25 cellular contexts compared by ENCODE assay signal in the genomic region with DNA sequence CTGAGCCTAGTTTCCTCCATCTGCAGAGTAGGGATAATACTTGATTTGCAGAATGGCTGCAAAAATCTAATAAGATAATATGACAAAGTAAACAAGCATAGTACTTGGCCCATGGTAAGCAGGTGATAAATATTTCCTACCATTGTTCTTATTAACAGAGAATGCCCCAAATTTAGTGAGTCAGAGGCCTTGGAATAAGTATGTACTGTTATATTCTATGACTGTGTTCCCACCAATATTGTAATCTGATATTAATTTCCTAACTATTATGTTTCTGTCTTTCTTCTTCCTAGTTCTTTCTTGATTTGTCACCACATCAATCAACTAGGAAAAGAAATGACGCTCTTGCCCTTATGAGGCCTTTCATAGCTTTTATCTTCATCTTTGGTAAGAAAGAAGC.
A peak's percentile ranks its signal among the peaks of the same experiment; 100 is the strongest.
DNase-seq lines count a peak whose midpoint lies in the region; ATAC-seq, FAIRE-seq and TF ChIP-seq lines count a peak whose summit lies in the region.
"Had no signal": no experiment of that assay in that cellular context is flagged by ENCODE, and none has a peak within 500 bp of the region (broad histone marks: within the 10 kb centered on the region; RNA-seq: fewer than 3 reads in every experiment).

No MANE protein-coding gene starts in this region.

- H3K79me2 ChIP-seq in GM23338 (replicated peaks; ENCODE audit: insufficient read depth) (no peaks in the 10 kb centered on the region; the same call in 1 of the 2 replicates), PC-9 (ENCODE audit: low read depth) (0 out of 2 replicates have a peak, but pooled peaks cover 3% of the 10 kb centered on the region), H1 (ENCODE audit: control insufficient read depth in 1 of 2, insufficient read depth in 2 of 2, low read length in 2 of 2) (no peaks in the 10 kb centered on the region)

- H3K56ac ChIP-seq in H1 (replicated peaks; ENCODE audit: insufficient read length, low read depth, low read length), result no peak overlapping the region

- H2BK20ac ChIP-seq in H1 (ENCODE audit: low read length), result no peak overlapping the region

- H4K20me1 ChIP-seq in GM23338 (replicated peaks; ENCODE audit: insufficient read depth) (no peaks in the 10 kb centered on the region), PC-9 (ENCODE audit: insufficient read depth) (no peaks in the 10 kb centered on the region), H1 (replicated peaks in 1 of 2; ENCODE audit: control insufficient read depth in 1 of 2, insufficient read depth in 2 of 2, low read length in 2 of 2) (no peaks in the 10 kb centered on the region)
- H4K20me1 ChIP-seq: BLaER1 treated with 17β-estradiol and CSF1 and Interleukin-3, amounts not matched to agents 10 nM and 100 nM had no signal

- H3K36me3 Mint-ChIP-seq in GM23338 (ENCODE audit: low read depth) (peaks cover 15% of the 10 kb centered on the region), mesothelial cell of epicardium (no peaks in the 10 kb centered on the region)

- no peaks in the 10 kb centered on the region for H3K79me1 ChIP-seq in H1 (ENCODE audit: low read depth, low read length)

- H3K36me3 ChIP-seq in GM23338 (ENCODE audit: insufficient read depth) (no peaks in the 10 kb centered on the region), PC-9 (ENCODE audit: low read depth) (no peaks in the 10 kb centered on the region), H1 (ENCODE audit: control insufficient read depth in 2 of 4, insufficient read depth in 4 of 4, low read length in 3 of 4) (no peaks in the 10 kb centered on the region)
- H3K36me3 ChIP-seq: BLaER1 treated with 17β-estradiol and CSF1 and Interleukin-3, amounts not matched to agents 10 nM and 100 nM had no signal

- H3K14ac ChIP-seq in H1 (ENCODE audit: insufficient read length), result no peak overlapping the region

- H3K4me1 Mint-ChIP-seq in GM23338 (peaks cover 34% of the 10 kb centered on the region), mesothelial cell of epicardium (no peaks in the 10 kb centered on the region)
- H3K4me1 Mint-ChIP-seq: IgD-negative memory B cell had no signal

- no peak overlapping the region for H3K27ac ChIP-seq in GM23338 (ENCODE audit: low read depth)
- H3K27ac ChIP-seq in PC-9, result peak overlapping the region; percentile 24; the same call in 1 of the 2 replicates
- H3K27ac ChIP-seq in H1 (ENCODE audit: low read depth, low read length), result no peak overlapping the region
- H3K27ac ChIP-seq: A549; BLaER1 treated with 17β-estradiol and CSF1 and Interleukin-3, amounts not matched to agents 10 nM and 100 nM; SK-N-MC had no signal

- no peaks in the 10 kb centered on the region for H3F3A ChIP-seq in GM23338 (replicated peaks; ENCODE audit: low read depth)
- peaks cover 13% of the 10 kb centered on the region for H3F3A ChIP-seq in PC-9 (ENCODE audit: insufficient read depth, low read depth)

- POLR2A ChIA-PET in PC-9 (lab: Charles Lee; ENCODE audit: unreplicated experiment), result interaction anchor here (0.6 kb wide), 2 partner anchors 105 to 166 kb away, joined by 3 to 5 read pairs; no protein-coding TSS in a partner anchor
- POLR2A ChIA-PET in H1 (lab: Charles Lee; ENCODE audit: partially characterized antibody), result no interaction called here

- intact Hi-C loops in PC-9 (cut with micrococcal nuclease; ENCODE audit: unreplicated experiment), result loop anchor here (2.0 kb wide), 1 partner anchor 48 kb away; no protein-coding TSS in a partner anchor

- CTCF ChIA-PET in PC-9 (lab: Charles Lee) (no interaction called here), H1 (lab: Charles Lee; ENCODE audit: partially characterized antibody) (interaction anchor here (1.1 to 5.6 kb wide), 5 partner anchors 16 to 249 kb away, joined by 3 to 23 read pairs (median 4); no protein-coding TSS in a partner anchor)

- WGBS in H1 (ENCODE audit: extremely low coverage in 1 of 2, insufficient coverage in 1 of 2, insufficient read length in 1 of 2, insufficient replicate concordance in 2 of 2, low coverage in 1 of 2, low lambda C conversion rate in 2 of 2, missing lambda C conversion rate in 1 of 2), 2 experiments, result 87% methylated on average over 1 of the region's 1 CpG; no CpG with 5 or more reads in 1 of the 2 experiments

- H2AK5ac ChIP-seq in H1 (ENCODE audit: low read depth, low read length), result no peak overlapping the region

- BruUV-seq in PC-9 (replicated peaks; lab: Mats Ljungman, UMichigan), result no TSS peak

- H3K9me2 ChIP-seq in GM23338 (ENCODE audit: insufficient read depth) (no peaks in the 10 kb centered on the region), PC-9 (ENCODE audit: insufficient read depth) (no peaks in the 10 kb centered on the region)

- FAIRE-seq in H1 (lab: Jason Lieb, UNC), result no peak
- FAIRE-seq: A549, D721Med, HTR-8/SVneo had no signal

- no peak overlapping the region; a peak in 2 of 7 replicates for H3K9ac ChIP-seq in H1 (replicated peaks in 1 of 4; ENCODE audit: extremely low read depth in 1 of 4, low read depth in 3 of 4, low read length in 3 of 4)
- H3K9ac ChIP-seq: BLaER1 treated with 17β-estradiol and CSF1 and Interleukin-3, amounts not matched to agents 10 nM and 100 nM had no signal

- H4K8ac ChIP-seq in H1 (ENCODE audit: extremely low read depth, insufficient read depth, low read length), result no peak overlapping the region

- H3K18ac ChIP-seq in H1 (ENCODE audit: extremely low read depth, low read length), result no peak overlapping the region

- H3K4me3 Mint-ChIP-seq in GM23338 (no peak overlapping the region), mesothelial cell of epicardium (no peak overlapping the region)
- H3K4me3 Mint-ChIP-seq: CD8-positive, alpha-beta memory T cell; HFFc6; IgD-negative memory B cell had no signal

- DNase-seq in GM23338 (ENCODE audit: low spot score) (no peak), PC-9 (peak in 1 of 2 experiments; percentile 73), H1 (ENCODE audit: low read depth in 1 of 2, low spot score in 2 of 2) (no peak), iris pigment epithelial cell (ENCODE audit: low read depth) (peak; percentile 22), NCI-H524 (lab: John Stamatoyannopoulos, UW) (no peak), mesothelial cell of epicardium (ENCODE audit: low spot score in 2 of 2, unreplicated experiment in 2 of 2) (no peak), T-helper 2 cell (no peak), COLO668 (lab: John Stamatoyannopoulos, UW; ENCODE audit: unreplicated experiment) (no peak)
- DNase-seq: CD8-positive, alpha-beta memory T cell; H7; HFFc6; Kasumi-1; MM.1S; NCI-H1092 treated with DMSO at 0.1 percent for 48 hours; NCI-H146; NCI-H2081; NCI-H2171 treated with DMSO at 0.1 percent for 48 hours; NCI-H446; SHP77 had no signal

- H3K4me3 ChIP-seq in GM23338, result no peak overlapping the region
- H3K4me3 ChIP-seq in PC-9, result no peak overlapping the region
- H3K4me3 ChIP-seq in H1 (ENCODE audit: extremely low read depth in 1 of 4, insufficient read depth in 2 of 4, low read depth in 3 of 4, low read length in 4 of 4), result no peak overlapping the region
- H3K4me3 ChIP-seq: A549; BLaER1 treated with 17β-estradiol and CSF1 and Interleukin-3, amounts not matched to agents 10 nM and 100 nM; SK-N-MC had no signal

- H2BK15ac ChIP-seq in H1 (ENCODE audit: low read length), result no peak overlapping the region

- no peak for ATAC-seq in GM23338
- ATAC-seq: A549 had no signal

- H2BK120ac ChIP-seq in H1 (replicated peaks; ENCODE audit: low read depth, low read length), result no peak overlapping the region

- no peak for TF ChIP-seq EP300 in H1 (IDR thresholded peaks at IDR 0.05; ENCODE audit: borderline replicate concordance in 1 of 2, low read depth in 2 of 2, low read length in 2 of 2)

- no peaks in the 10 kb centered on the region; the same call in 2 of the 3 replicates for H3K9me3 Mint-ChIP-seq in GM23338
- H3K9me3 Mint-ChIP-seq in mesothelial cell of epicardium, result no peaks in the 10 kb centered on the region
- H3K9me3 Mint-ChIP-seq: CD8-positive, alpha-beta memory T cell; HFFc6 had no signal

- no peak overlapping the region for H3K4ac ChIP-seq in H1 (replicated peaks; ENCODE audit: insufficient read length, low read depth, low read length)

- H4K91ac ChIP-seq in H1 (replicated peaks; ENCODE audit: insufficient read length, low read length), result no peak overlapping the region

- H3K27ac Mint-ChIP-seq in GM23338 (peak overlapping the region; percentile 36; the same call in 1 of the 2 replicates), mesothelial cell of epicardium (no peak overlapping the region)
- H3K27ac Mint-ChIP-seq: HFFc6, IgD-negative memory B cell had no signal

- H3K9me3 ChIP-seq in PC-9 (ENCODE audit: insufficient read depth, low read depth), result no peaks in the 10 kb centered on the region
- no peaks in the 10 kb centered on the region for H3K9me3 ChIP-seq in H1 (ENCODE audit: insufficient read depth in 2 of 2, low read depth in 1 of 2, low read length in 1 of 2)
- H3K9me3 ChIP-seq: A549; BLaER1 treated with 17β-estradiol and CSF1 and Interleukin-3, amounts not matched to agents 10 nM and 100 nM had no signal

- H3K23ac ChIP-seq in H1 (ENCODE audit: insufficient read length), result no peak overlapping the region

- no peak overlapping the region for H4K5ac ChIP-seq in H1 (ENCODE audit: insufficient read length, low read depth, low read length)

- H2AFZ ChIP-seq in GM23338 (no peak overlapping the region), PC-9 (no peak overlapping the region), H1 (ENCODE audit: low read length) (no peak overlapping the region)

- H3K27me3 Mint-ChIP-seq in GM23338 (ENCODE audit: insufficient read depth, low read depth, poor library complexity), result peaks cover 4% of the 10 kb centered on the region
- H3K27me3 Mint-ChIP-seq in mesothelial cell of epicardium (ENCODE audit: low read depth), result no peaks in the 10 kb centered on the region
- H3K27me3 Mint-ChIP-seq: CD8-positive, alpha-beta memory T cell; IgD-negative memory B cell had no signal

- H3K27me3 ChIP-seq in GM23338 (ENCODE audit: insufficient read depth) (no peaks in the 10 kb centered on the region), PC-9 (ENCODE audit: insufficient read depth, low read depth) (no peaks in the 10 kb centered on the region), H1 (replicated peaks in 1 of 4; ENCODE audit: control insufficient read depth in 3 of 4, extremely low read depth in 1 of 4, insufficient read depth in 3 of 4, low read length in 3 of 4) (no peaks in the 10 kb centered on the region; a peak in 1 of 7 replicates)
- H3K27me3 ChIP-seq: BLaER1 treated with 17β-estradiol and CSF1 and Interleukin-3, amounts not matched to agents 10 nM and 100 nM had no signal

- 0 out of 2 replicates have a peak overlapping the region, but pooled peaks have one; percentile 52 for H2BK12ac ChIP-seq in H1 (ENCODE audit: low read depth, low read length)

- H3K4me2 ChIP-seq in GM23338, result no peak overlapping the region
- H3K4me2 ChIP-seq in PC-9, result no peak overlapping the region
- H3K4me2 ChIP-seq in H1 (ENCODE audit: insufficient read depth in 1 of 2, low read depth in 2 of 2, low read length in 2 of 2), result no peak overlapping the region
- H3K4me2 ChIP-seq: A549; BLaER1 treated with 17β-estradiol and CSF1 and Interleukin-3, amounts not matched to agents 10 nM and 100 nM had no signal

- H2BK5ac ChIP-seq in H1 (ENCODE audit: low read depth, low read length), result no peak overlapping the region

- no peak for TF ChIP-seq RAD21 in H1 (IDR thresholded peaks at IDR 0.05 in 1 of 2, conservative IDR thresholded peaks at IDR 0.05 in 1 of 2; ENCODE audit: low read depth in 2 of 2, low read length in 2 of 2)

- no peak for TF ChIP-seq POLR2A in H1 (IDR thresholded peaks at IDR 0.05; ENCODE audit: control extremely low read depth in 1 of 2, low read depth in 2 of 2, low read length in 2 of 2)

- H3K4me1 ChIP-seq in GM23338 (ENCODE audit: insufficient read depth) (peaks cover 30% of the 10 kb centered on the region), PC-9 (replicated peaks; ENCODE audit: insufficient read depth) (peaks cover 22% of the 10 kb centered on the region), H1 (replicated peaks in 1 of 4; ENCODE audit: control insufficient read depth in 3 of 4, insufficient read depth in 4 of 4, low read length in 3 of 4) (peaks cover 0 to 6% (median under 1%) of the 10 kb centered on the region in 4 experiments; a peak in 2 of 7 replicates)
- H3K4me1 ChIP-seq: BLaER1 treated with 17β-estradiol and CSF1 and Interleukin-3, amounts not matched to agents 10 nM and 100 nM had no signal

- H3K23me2 ChIP-seq in H1 (ENCODE audit: low read depth, low read length), result no peaks in the 10 kb centered on the region

- TF ChIP-seq CTCF in GM23338 (conservative IDR thresholded peaks at IDR 0.05; ENCODE audit: low read depth in 2 of 2) (no peak), PC-9 (conservative IDR thresholded peaks at IDR 0.05) (no peak), H1 (IDR thresholded peaks at IDR 0.05; ENCODE audit: control extremely low read depth in 1 of 3, insufficient read depth in 1 of 3, low read depth in 1 of 3, low read length in 3 of 3) (no peak), mesothelial cell of epicardium (IDR thresholded peaks at IDR 0.05; ENCODE audit: unreplicated experiment) (no peak)
